Comparison of ENCODE assay signal across 21 cellular contexts in genomic region chr2:191754103-191754502, GRCh38.
"Had no signal": no experiment of that assay in that cellular context is flagged by ENCODE, and none has a peak within 500 bp of the region (broad histone marks: within the 10 kb centered on the region; RNA-seq: fewer than 3 reads in every experiment).

No MANE protein-coding gene starts in this region.

- H3K27me3 ChIP-seq: MG63 had no signal

- H3K9me3 ChIP-seq: MG63, SJSA1 had no signal

- H3K4me3 ChIP-seq: MG63, SJSA1, SK-N-MC had no signal

- H3K27ac ChIP-seq: HL-60, SJSA1, SK-N-MC had no signal

- FAIRE-seq: HTR-8/SVneo, RCC 7860 had no signal

- DNase-seq: KBM-7, MG63, NCI-H1092 treated with DMSO at 0.1 percent for 48 hours, NCI-H1436, NCI-H187 treated with DMSO at 0.1 percent for 48 hours, NCI-H2081 treated with DMSO at 0.1 percent for 48 hours, NCI-H2171, NCI-H226, NCI-H446, NCI-H510A, NCI-H524 treated with DMSO at 0.1 percent for 48 hours, NCI-H69, NCI-H774, Right ventricle myocardium superior, RPMI8226, SIG-M5 had no signal

- H3K36me3 ChIP-seq: MG63, SJSA1 had no signal
